Comparison of ENCODE assay signal across 27 cellular contexts in genomic region chr10:79086822-79087221, GRCh38. TPM values are rescaled to one million over a fixed set of nuclear protein-coding genes. Genes with fewer than 3 reads are reported as not detected.
DNase-seq lines count a peak whose midpoint lies in the region; ATAC-seq and TF ChIP-seq lines count a peak whose summit lies in the region.
"Had no signal": no experiment of that assay in that cellular context is flagged by ENCODE, and none has a peak within 500 bp of the region (broad histone marks: within the 10 kb centered on the region; RNA-seq: fewer than 3 reads in every experiment).

No MANE protein-coding gene starts in this region.

- peaks cover 48% of the 10 kb centered on the region for H3K4me1 Mint-ChIP-seq in endothelial cell (ENCODE audit: unreplicated experiment)

- H3K27ac ChIP-seq in right atrium auricular region = peak overlapping the region; percentile 58 to 63
- peak overlapping the region in 5 of 8 donors; percentile 7 to 86 (median 37) for H3K27ac ChIP-seq in spleen

- no peak for ATAC-seq in left ventricle myocardium superior
- ATAC-seq in HG03196 (IDR thresholded peaks at IDR 0.05; ENCODE audit: unreplicated experiment) = no peak
- ATAC-seq in GM19463 (IDR thresholded peaks at IDR 0.05; ENCODE audit: unreplicated experiment) = no peak
- ATAC-seq in HG03175 (IDR thresholded peaks at IDR 0.05; ENCODE audit: unreplicated experiment) = no peak
- ATAC-seq: activated CD8-positive, alpha-beta memory T cell treated with anti-CD3 and anti-CD28 coated beads, Interleukin-2, amount 10 ng/mL, durations not matched to agents 7 days and 5 days; activated T-cell treated with anti-CD3 and anti-CD28 coated beads, Interleukin-2, amount 50 U/mL, for 72 hours; naive thymus-derived CD4-positive, alpha-beta T cell; SK-N-SH treated with all-trans-retinoic acid at 6 μM for 48 hours had no signal

- H3K4me3 ChIP-seq in right atrium auricular region = no peak overlapping the region
- H3K4me3 ChIP-seq in spleen = no peak overlapping the region
- H3K4me3 ChIP-seq: tibial nerve had no signal

- no peak for TF ChIP-seq POLR2A in spleen (IDR thresholded peaks at IDR 0.05)

- H3K4me1 ChIP-seq in right atrium auricular region (peaks cover 0 to 100% of the 10 kb centered on the region in 2 donors), spleen (peaks cover 64 to 100% (median 93%) of the 10 kb centered on the region in 6 donors)

- 95 to 100% (median 97%) methylated on average over 2 of the region's 2 CpGs for WGBS in spleen, 5 donors

- peaks cover 13% of the 10 kb centered on the region for H3K27me3 Mint-ChIP-seq in endothelial cell (ENCODE audit: unreplicated experiment)
- H3K27me3 Mint-ChIP-seq: activated CD8-positive, alpha-beta memory T cell treated with anti-CD3 and anti-CD28 coated beads, Interleukin-2, amount 10 ng/mL, durations not matched to agents 7 days and 5 days; dendritic cell treated with granulocyte-macrophage colony-stimulating factor and Interleukin-4, amounts not matched to agents 40 ng/mL and 50 ng/mL, for 4 days; naive thymus-derived CD4-positive, alpha-beta T cell had no signal

- intact Hi-C loops in left ventricle myocardium superior (cut with micrococcal nuclease) = no loop called here
- intact Hi-C loops in spleen (cut with DNase I; ENCODE audit: low total_unique reads) = no loop called here

- H3K36me3 Mint-ChIP-seq in endothelial cell (ENCODE audit: low read depth, unreplicated experiment) = peaks cover 4% of the 10 kb centered on the region
- H3K36me3 Mint-ChIP-seq: activated CD8-positive, alpha-beta memory T cell treated with anti-CD3 and anti-CD28 coated beads, Interleukin-2, amount 10 ng/mL, durations not matched to agents 7 days and 5 days; naive thymus-derived CD4-positive, alpha-beta T cell had no signal

- H3K9me3 ChIP-seq in right atrium auricular region = no peaks in the 10 kb centered on the region
- H3K9me3 ChIP-seq in spleen = no peaks in the 10 kb centered on the region
- H3K9me3 ChIP-seq: tibial nerve had no signal

- peak overlapping the region; percentile 18 for H3K27ac Mint-ChIP-seq in endothelial cell (ENCODE audit: unreplicated experiment)
- H3K27ac Mint-ChIP-seq: activated CD8-positive, alpha-beta memory T cell treated with anti-CD3 and anti-CD28 coated beads, Interleukin-2, amount 10 ng/mL, durations not matched to agents 7 days and 5 days; activated T-cell treated with anti-CD3 and anti-CD28 coated beads, Interleukin-2, amount 50 U/mL, for 72 hours had no signal

- H3K9me3 Mint-ChIP-seq in endothelial cell (ENCODE audit: unreplicated experiment) = no peaks in the 10 kb centered on the region
- H3K9me3 Mint-ChIP-seq: activated T-cell treated with anti-CD3 and anti-CD28 coated beads, Interleukin-2, amount 50 U/mL, for 72 hours; dendritic cell treated with granulocyte-macrophage colony-stimulating factor and Interleukin-4, amounts not matched to agents 40 ng/mL and 50 ng/mL, for 4 days; naive thymus-derived CD4-positive, alpha-beta T cell had no signal

- TF ChIP-seq CTCF in right atrium auricular region (IDR thresholded peaks at IDR 0.05) (no peak), endothelial cell (IDR thresholded peaks at IDR 0.05; ENCODE audit: unreplicated experiment) (no peak), spleen (IDR thresholded peaks at IDR 0.05 in 8 of 11, conservative IDR thresholded peaks at IDR 0.05 in 3 of 11) (no peak)

- H3K36me3 ChIP-seq in right atrium auricular region = no peaks in the 10 kb centered on the region
- H3K36me3 ChIP-seq in spleen = no peaks in the 10 kb centered on the region
- H3K36me3 ChIP-seq: tibial nerve had no signal

- H3K27me3 ChIP-seq in right atrium auricular region (no peaks in the 10 kb centered on the region), spleen (replicated peaks in 1 of 7) (peaks cover 0 to 17% (median 0%) of the 10 kb centered on the region in 7 donors)
- H3K27me3 ChIP-seq: tibial nerve had no signal

- H3K4me3 Mint-ChIP-seq in endothelial cell (ENCODE audit: unreplicated experiment) = no peak overlapping the region
- H3K4me3 Mint-ChIP-seq: activated CD8-positive, alpha-beta memory T cell treated with anti-CD3 and anti-CD28 coated beads, Interleukin-2, amount 10 ng/mL, durations not matched to agents 7 days and 5 days; activated T-cell treated with anti-CD3 and anti-CD28 coated beads, Interleukin-2, amount 50 U/mL, for 72 hours; dendritic cell treated with granulocyte-macrophage colony-stimulating factor and Interleukin-4, amounts not matched to agents 40 ng/mL and 50 ng/mL, for 4 days; naive thymus-derived CD4-positive, alpha-beta T cell had no signal

- DNase-seq in right atrium auricular region (ENCODE audit: low spot score) = no peak
- no peak for DNase-seq in left ventricle myocardium superior
- DNase-seq in endothelial cell (ENCODE audit: low spot score) = no peak
- no peak for DNase-seq in spleen
- no peak for DNase-seq in activated naive CD4-positive, alpha-beta T cell (lab: John Stamatoyannopoulos, UW)
- DNase-seq: activated CD4-positive, alpha-beta T cell treated with anti-CD3 and anti-CD28 coated beads for 48 hours; activated CD8-positive, alpha-beta memory T cell treated with anti-CD3 and anti-CD28 coated beads, Interleukin-2, amount 10 ng/mL, durations not matched to agents 7 days and 5 days; activated naive CD4-positive, alpha-beta T cell treated with anti-CD3 and anti-CD28 coated beads, Interleukin-2, amount 50 U/mL, for 16 hours; activated T-cell treated with anti-CD3 and anti-CD28 coated beads, Interleukin-2, amount 50 U/mL, for 72 hours; caudate nucleus; DND-41; Kasumi-1; naive thymus-derived CD4-positive, alpha-beta T cell; NCI-H1105; NCI-H1930; NCI-H226; NCI-H774; occipital lobe; stimulated activated CD4-positive, alpha-beta T cell treated with anti-CD3 and anti-CD28 coated beads, Interleukin-12 subunit alpha, Interleukin-12 subunit beta, amount 100 ng/mL, for 4 hours; stimulated activated CD4-positive, alpha-beta T cell treated with anti-CD3 and anti-CD28 coated beads, Interleukin-4, amount 100 ng/mL, for 24 hours; stimulated activated naive CD4-positive, alpha-beta T cell had no signal

RNA-seq across cellular contexts. Expression of gene ZMIZ1, which starts 18.1 kb away (rescaled TPM):
- total RNA-seq in right atrium auricular region (10 to 100 TPM; 59.3 to 71.0 TPM), left ventricle myocardium superior (49.5 TPM), endothelial cell (ENCODE audit: unreplicated experiment) (102 TPM), spleen (100 to 1,000 TPM; 117 to 210 (median 129) TPM)
- polyA plus RNA-seq in spleen = 10 to 100 TPM; 10.7 to 29.7 (median 11.8) TPM
